In the genomic region with DNA sequence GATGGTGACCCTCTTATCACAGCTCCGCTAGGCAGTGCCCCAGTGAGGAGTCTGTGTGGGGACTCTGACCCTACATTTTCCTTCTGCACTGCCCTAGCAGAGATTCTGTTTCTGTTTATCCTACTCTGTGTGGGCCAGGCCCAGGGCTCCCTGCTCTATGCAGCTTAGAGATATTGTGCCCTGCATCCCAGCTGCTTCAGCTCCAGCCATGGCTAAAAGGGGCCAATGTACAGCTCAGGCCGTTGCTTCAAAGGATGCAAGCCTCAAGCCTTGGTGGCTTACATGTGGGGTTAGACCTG, we compare ENCODE assay signal across 20 cellular contexts.
"Had no signal": no experiment of that assay in that cellular context is flagged by ENCODE, and none has a peak within 500 bp of the region (broad histone marks: within the 10 kb centered on the region; RNA-seq: fewer than 3 reads in every experiment).

No MANE protein-coding gene starts in this region.

- H3K9me3 ChIP-seq: SJSA1 had no signal

- H3K4me3 ChIP-seq: SJSA1, SK-N-MC had no signal

- H3K36me3 ChIP-seq: SJSA1 had no signal

- DNase-seq: KBM-7, MV-4-11, NCI-H1048, NCI-H1105, NCI-H1417, NCI-H1436 treated with DMSO at 0.1 percent for 48 hours, NCI-H1694, NCI-H1930, NCI-H2081, NCI-H2107, NCI-H2227 treated with DMSO at 0.1 percent for 48 hours, NCI-H524, NCI-H526 treated with DMSO at 0.1 percent for 48 hours, NCI-H748 treated with DMSO at 0.1 percent for 48 hours, Right ventricle myocardium superior, RPMI8226, SIG-M5 had no signal

- H3K27me3 ChIP-seq: SJSA1 had no signal

- H3K27ac ChIP-seq: SJSA1, SK-N-MC had no signal

- FAIRE-seq: RCC 7860 had no signal

- H3K4me1 ChIP-seq: SJSA1 had no signal
